ENCODE assay signal across 29 cellular contexts in the genomic region with DNA sequence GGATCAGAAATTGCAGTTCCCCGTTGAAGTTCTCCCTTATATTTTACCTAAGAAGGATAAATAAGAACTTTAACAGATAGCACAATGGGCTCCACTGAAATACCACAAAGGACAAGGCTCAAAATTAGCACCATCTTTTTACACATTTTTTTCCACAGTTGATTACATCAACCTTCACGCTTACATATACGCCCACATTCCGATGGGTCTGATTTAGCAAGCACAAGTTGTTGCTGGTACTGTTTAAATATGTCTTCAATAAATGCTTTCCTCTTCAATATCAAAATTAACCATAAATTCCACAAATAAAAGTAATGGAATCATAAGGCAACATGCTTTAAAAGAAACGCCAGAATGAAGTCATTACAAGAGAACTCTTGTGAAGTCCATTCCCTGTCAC.
"Had no signal": no experiment of that assay in that cellular context is flagged by ENCODE, and none has a peak within 500 bp of the region (broad histone marks: within the 10 kb centered on the region; RNA-seq: fewer than 3 reads in every experiment).

No MANE protein-coding gene starts in this region.

- H3K27me3 Mint-ChIP-seq: activated CD4-positive, alpha-beta memory T cell treated with anti-CD3 and anti-CD28 coated beads for 36 hours; activated CD4-positive, alpha-beta T cell treated with anti-CD3 and anti-CD28 coated beads, Interleukin-2, amount 10 ng/mL, durations not matched to agents 24 days and 14 days; activated naive CD8-positive, alpha-beta T cell treated with anti-CD3 and anti-CD28 coated beads, Interleukin-2, amount 10 ng/mL, durations not matched to agents 7 days and 5 days; central memory CD8-positive, alpha-beta T cell; naive thymus-derived CD4-positive, alpha-beta T cell; stimulated activated naive CD8-positive, alpha-beta T cell treated with anti-CD3 and anti-CD28 coated beads, Interleukin-15, Interleukin-2, amounts not matched to agents 100 ng/mL and 50 ng/mL, for 24 hours; type B pancreatic cell had no signal

- ATAC-seq: left colon; naive thymus-derived CD4-positive, alpha-beta T cell; sciatic nerve; stimulated activated effector memory CD8-positive, alpha-beta T cell treated with anti-CD3 and anti-CD28 coated beads, Interleukin-12 subunit alpha, Interleukin-12 subunit beta, amount 100 ng/mL, for 72 hours had no signal

- H3K36me3 Mint-ChIP-seq: activated CD4-positive, alpha-beta memory T cell treated with anti-CD3 and anti-CD28 coated beads for 36 hours; activated naive CD8-positive, alpha-beta T cell treated with anti-CD3 and anti-CD28 coated beads, Interleukin-2, amount 10 ng/mL, durations not matched to agents 7 days and 5 days; naive thymus-derived CD4-positive, alpha-beta T cell; stimulated activated effector memory CD8-positive, alpha-beta T cell treated with anti-CD3 and anti-CD28 coated beads, Interleukin-12 subunit alpha, Interleukin-12 subunit beta, amount 100 ng/mL, for 72 hours had no signal

- H3K4me3 Mint-ChIP-seq: activated CD4-positive, alpha-beta memory T cell treated with anti-CD3 and anti-CD28 coated beads for 36 hours; activated CD4-positive, alpha-beta T cell treated with anti-CD3 and anti-CD28 coated beads, Interleukin-2, amount 10 ng/mL, durations not matched to agents 24 days and 14 days; activated naive CD4-positive, alpha-beta T cell treated with anti-CD3 and anti-CD28 coated beads for 36 hours; activated naive CD8-positive, alpha-beta T cell treated with anti-CD3 and anti-CD28 coated beads, Interleukin-2, amount 10 ng/mL, durations not matched to agents 7 days and 5 days; activated T-helper 1 cell treated with anti-CD3 and anti-CD28 coated beads, Interleukin-12 subunit alpha, Interleukin-12 subunit beta, Interleukin-2, Interleukin-4 antibody, amounts not matched to agents 30 ng/mL and 10 ng/mL and 1 ng/mL, durations not matched to agents 14 hours and 24 hours and 36 hours; central memory CD8-positive, alpha-beta T cell; naive thymus-derived CD4-positive, alpha-beta T cell; stimulated activated effector memory CD8-positive, alpha-beta T cell treated with anti-CD3 and anti-CD28 coated beads, Interleukin-12 subunit alpha, Interleukin-12 subunit beta, amount 100 ng/mL, for 72 hours; stimulated activated naive CD8-positive, alpha-beta T cell treated with anti-CD3 and anti-CD28 coated beads, Interleukin-15, Interleukin-2, amounts not matched to agents 100 ng/mL and 50 ng/mL, for 24 hours; type B pancreatic cell had no signal

- H3K36me3 ChIP-seq: ascending aorta, brain microvascular endothelial cell, colonic mucosa, ovary, prostate gland had no signal

- H3K27ac Mint-ChIP-seq: activated CD4-positive, alpha-beta memory T cell treated with anti-CD3 and anti-CD28 coated beads for 36 hours; activated CD4-positive, alpha-beta T cell treated with anti-CD3 and anti-CD28 coated beads, Interleukin-2, amount 10 ng/mL, durations not matched to agents 24 days and 14 days; activated naive CD4-positive, alpha-beta T cell treated with anti-CD3 and anti-CD28 coated beads for 36 hours; activated naive CD8-positive, alpha-beta T cell treated with anti-CD3 and anti-CD28 coated beads, Interleukin-2, amount 10 ng/mL, durations not matched to agents 7 days and 5 days; activated T-helper 1 cell treated with anti-CD3 and anti-CD28 coated beads, Interleukin-12 subunit alpha, Interleukin-12 subunit beta, Interleukin-2, Interleukin-4 antibody, amounts not matched to agents 30 ng/mL and 10 ng/mL and 1 ng/mL, durations not matched to agents 14 hours and 24 hours and 36 hours; naive thymus-derived CD4-positive, alpha-beta T cell; stimulated activated effector memory CD8-positive, alpha-beta T cell treated with anti-CD3 and anti-CD28 coated beads, Interleukin-12 subunit alpha, Interleukin-12 subunit beta, amount 100 ng/mL, for 72 hours; stimulated activated naive CD8-positive, alpha-beta T cell treated with anti-CD3 and anti-CD28 coated beads, Interleukin-15, Interleukin-2, amounts not matched to agents 100 ng/mL and 50 ng/mL, for 24 hours; type B pancreatic cell had no signal

- H3K4me1 ChIP-seq: ascending aorta, colonic mucosa, prostate gland had no signal

- DNase-seq: activated CD4-positive, alpha-beta memory T cell treated with anti-CD3 and anti-CD28 coated beads for 36 hours; activated CD4-positive, alpha-beta T cell treated with anti-CD3 and anti-CD28 coated beads, Interleukin-2, amount 10 ng/mL, durations not matched to agents 24 days and 14 days; activated CD4-positive, CD25-positive, alpha-beta regulatory T cell treated with anti-CD3 and anti-CD28 coated beads, Interleukin-2, amount 50 U/mL, for 72 hours; activated CD8-positive, alpha-beta memory T cell treated with anti-CD3 and anti-CD28 coated beads, Interleukin-2, amount 50 U/mL, for 4 hours; activated effector memory CD4-positive, alpha-beta T cell treated with anti-CD3 and anti-CD28 coated beads, Interleukin-2, amount 50 U/mL, for 16 hours; activated naive CD4-positive, alpha-beta T cell treated with anti-CD3 and anti-CD28 coated beads for 36 hours; activated naive CD8-positive, alpha-beta T cell treated with anti-CD3 and anti-CD28 coated beads, Interleukin-2, amount 10 ng/mL, durations not matched to agents 7 days and 5 days; activated T-cell treated with anti-CD3 and anti-CD28 coated beads, Interleukin-2, amount 50 U/mL, for 1 hour; brain microvascular endothelial cell; colonic mucosa; effector CD8-positive, alpha-beta T cell; erythroblast; islet precursor cell; left colon; midbrain; naive thymus-derived CD4-positive, alpha-beta T cell; ovary; retina; small intestine; stimulated activated CD4-positive, alpha-beta T cell treated with anti-CD3 and anti-CD28 coated beads, Interleukin-4, amount 100 ng/mL, for 24 hours; T-helper 2 cell had no signal

- H3K4me1 Mint-ChIP-seq: activated CD4-positive, alpha-beta T cell treated with anti-CD3 and anti-CD28 coated beads, Interleukin-2, amount 10 ng/mL, durations not matched to agents 24 days and 14 days; activated naive CD8-positive, alpha-beta T cell treated with anti-CD3 and anti-CD28 coated beads, Interleukin-2, amount 10 ng/mL, durations not matched to agents 7 days and 5 days; central memory CD8-positive, alpha-beta T cell; naive thymus-derived CD4-positive, alpha-beta T cell; stimulated activated effector memory CD8-positive, alpha-beta T cell treated with anti-CD3 and anti-CD28 coated beads, Interleukin-12 subunit alpha, Interleukin-12 subunit beta, amount 100 ng/mL, for 72 hours had no signal

- H3K27ac ChIP-seq: ascending aorta, brain microvascular endothelial cell, colonic mucosa, ovary, prostate gland had no signal

- H3K9me3 Mint-ChIP-seq: activated CD4-positive, alpha-beta memory T cell treated with anti-CD3 and anti-CD28 coated beads for 36 hours; activated CD4-positive, alpha-beta T cell treated with anti-CD3 and anti-CD28 coated beads, Interleukin-2, amount 10 ng/mL, durations not matched to agents 24 days and 14 days; activated naive CD4-positive, alpha-beta T cell treated with anti-CD3 and anti-CD28 coated beads for 36 hours; activated naive CD8-positive, alpha-beta T cell treated with anti-CD3 and anti-CD28 coated beads, Interleukin-2, amount 10 ng/mL, durations not matched to agents 7 days and 5 days; activated T-helper 1 cell treated with anti-CD3 and anti-CD28 coated beads, Interleukin-12 subunit alpha, Interleukin-12 subunit beta, Interleukin-2, Interleukin-4 antibody, amounts not matched to agents 30 ng/mL and 10 ng/mL and 1 ng/mL, durations not matched to agents 14 hours and 24 hours and 36 hours; type B pancreatic cell had no signal

- H3K27me3 ChIP-seq: ascending aorta, brain microvascular endothelial cell, colonic mucosa, ovary had no signal

- H3K4me3 ChIP-seq: ascending aorta, colonic mucosa, ovary, prostate gland had no signal

- H3K9me3 ChIP-seq: ascending aorta, colonic mucosa, ovary, prostate gland had no signal
